12 cellular contexts compared by ENCODE assay signal in the genomic region with DNA sequence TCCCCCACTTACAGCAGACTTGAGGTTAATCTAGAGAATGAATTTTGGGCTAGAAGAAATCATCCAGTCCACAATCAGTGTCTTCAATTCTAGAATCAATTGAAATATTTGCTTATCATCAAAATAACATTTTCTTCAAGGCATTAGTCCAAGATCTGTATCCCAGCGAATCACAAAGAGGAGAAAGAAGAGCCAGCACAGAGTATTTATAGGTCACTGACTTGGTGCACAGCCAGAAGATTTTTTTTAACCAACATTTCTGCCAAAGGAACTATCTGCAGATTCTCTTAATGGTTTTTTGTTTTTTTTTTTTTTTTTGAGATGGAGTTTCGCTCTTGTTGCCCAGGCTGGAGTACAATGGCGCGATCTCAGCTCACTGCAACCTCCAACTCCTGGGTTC.
A peak's percentile ranks its signal among the peaks of the same experiment; 100 is the strongest.
DNase-seq lines count a peak whose midpoint lies in the region; ATAC-seq lines count a peak whose summit lies in the region.
"Had no signal": no experiment of that assay in that cellular context is flagged by ENCODE, and none has a peak within 500 bp of the region (broad histone marks: within the 10 kb centered on the region; RNA-seq: fewer than 3 reads in every experiment).

No MANE protein-coding gene starts in this region.

- H3K27me3 ChIP-seq in right cardiac atrium (ENCODE audit: control insufficient read depth, insufficient read depth): no peaks in the 10 kb centered on the region

- H3K4me3 ChIP-seq in right cardiac atrium (ENCODE audit: low read length): no peak overlapping the region
- H3K4me3 ChIP-seq: smooth muscle cell had no signal

- peaks cover 82% of the 10 kb centered on the region for H3K4me1 Mint-ChIP-seq in activated T-cell treated with anti-CD3 and anti-CD28 coated beads, Interleukin-2, amount 50 U/mL, for 72 hours (ENCODE audit: low read depth)
- H3K4me1 Mint-ChIP-seq in activated T-cell treated with anti-CD3 and anti-CD28 coated beads, Interleukin-2, amount 50 U/mL, for 4 hours (ENCODE audit: low read depth): peaks cover 66% of the 10 kb centered on the region

- peak overlapping the region; percentile 58 for H3K27ac Mint-ChIP-seq in activated T-cell treated with anti-CD3 and anti-CD28 coated beads, Interleukin-2, amount 50 U/mL, for 72 hours
- H3K27ac Mint-ChIP-seq: activated B cell treated with CpG ODN at 0.5 μM for 24 hours had no signal

- WGBS in right cardiac atrium: 18% methylated on average over 4 of the region's 4 CpGs

- peaks cover 4% of the 10 kb centered on the region for H3K4me1 ChIP-seq in right cardiac atrium (ENCODE audit: control insufficient read depth, insufficient read depth, low read length)

- H3K9me3 Mint-ChIP-seq in activated T-cell treated with anti-CD3 and anti-CD28 coated beads, Interleukin-2, amount 50 U/mL, for 72 hours: no peaks in the 10 kb centered on the region
- H3K9me3 Mint-ChIP-seq in activated T-cell treated with anti-CD3 and anti-CD28 coated beads, Interleukin-2, amount 50 U/mL, for 4 hours: no peaks in the 10 kb centered on the region
- H3K9me3 Mint-ChIP-seq: activated B cell treated with CpG ODN at 0.5 μM for 24 hours had no signal

- peaks cover 0 to 1% of the 10 kb centered on the region in 2 donors for H3K36me3 Mint-ChIP-seq in activated T-cell treated with anti-CD3 and anti-CD28 coated beads, Interleukin-2, amount 50 U/mL, for 72 hours (ENCODE audit: insufficient read depth in 2 of 2)
- peaks cover 1% of the 10 kb centered on the region for H3K36me3 Mint-ChIP-seq in activated T-cell treated with anti-CD3 and anti-CD28 coated beads, Interleukin-2, amount 50 U/mL, for 4 hours (ENCODE audit: insufficient read depth)

- H3K9me3 ChIP-seq in right cardiac atrium (ENCODE audit: control insufficient read depth, low read length): no peaks in the 10 kb centered on the region

- no peaks in the 10 kb centered on the region for H3K27me3 Mint-ChIP-seq in activated T-cell treated with anti-CD3 and anti-CD28 coated beads, Interleukin-2, amount 50 U/mL, for 72 hours (ENCODE audit: low read depth)
- no peaks in the 10 kb centered on the region for H3K27me3 Mint-ChIP-seq in activated T-cell treated with anti-CD3 and anti-CD28 coated beads, Interleukin-2, amount 50 U/mL, for 4 hours (ENCODE audit: low read depth)
- H3K27me3 Mint-ChIP-seq: activated B cell treated with CpG ODN at 0.5 μM for 24 hours had no signal

- DNase-seq in activated T-cell treated with anti-CD3 and anti-CD28 coated beads, Interleukin-2, amount 50 U/mL, for 72 hours: no peak
- no peak for DNase-seq in activated T-cell treated with anti-CD3 and anti-CD28 coated beads, Interleukin-2, amount 50 U/mL, for 4 hours
- DNase-seq in caudate nucleus (lab: John Stamatoyannopoulos, UW): peak in 1 of 61 donors; percentile 20
- no peak for DNase-seq in right cardiac atrium
- peak; percentile 58 for DNase-seq in ureter (ENCODE audit: low spot score)
- no peak for DNase-seq in left lobe of liver (ENCODE audit: low spot score)
- no peak for DNase-seq in stimulated activated naive CD4-positive, alpha-beta T cell treated with Interleukin-2 at 50 U/mL for 16 hours (lab: John Stamatoyannopoulos, UW)
- DNase-seq: activated B cell treated with CpG ODN at 0.5 μM for 24 hours, DND-41, NCI-H226 had no signal

- no peak for ATAC-seq in activated T-cell treated with anti-CD3 and anti-CD28 coated beads, Interleukin-2, amount 50 U/mL, for 72 hours (replicated peaks in 1 of 2)
- no peak for ATAC-seq in activated T-cell treated with anti-CD3 and anti-CD28 coated beads, Interleukin-2, amount 50 U/mL, for 4 hours
- ATAC-seq in right cardiac atrium (peak; percentile 50 to 63), HG03442 (IDR thresholded peaks at IDR 0.05; ENCODE audit: unreplicated experiment) (no peak), left lobe of liver (no peak)

- H3K27ac ChIP-seq in caudate nucleus (ENCODE audit: low read depth, low read length): peak overlapping the region; percentile 28
- H3K27ac ChIP-seq in right cardiac atrium (ENCODE audit: low read length): peak overlapping the region; percentile 45

- intact Hi-C loops in right cardiac atrium (cut with DNase I): no loop called here

- H3K4me3 Mint-ChIP-seq in activated T-cell treated with anti-CD3 and anti-CD28 coated beads, Interleukin-2, amount 50 U/mL, for 72 hours: peak overlapping the region in 1 of 2 donors; percentile 31
- H3K4me3 Mint-ChIP-seq in activated T-cell treated with anti-CD3 and anti-CD28 coated beads, Interleukin-2, amount 50 U/mL, for 4 hours: no peak overlapping the region
- H3K4me3 Mint-ChIP-seq: activated B cell treated with CpG ODN at 0.5 μM for 24 hours had no signal

Comparison
In these comparisons a context has a peak if more than half of its experiments do, and no peak if none do; other contexts are left out.
1. ATAC-seq: peak in right cardiac atrium (2 of 2); none in activated T-cell treated with anti-CD3 and anti-CD28 coated beads, Interleukin-2, amount 50 U/mL, for 72 hours (0 of 2), activated T-cell treated with anti-CD3 and anti-CD28 coated beads, Interleukin-2, amount 50 U/mL, for 4 hours (0 of 2), HG03442 (single experiment) and left lobe of liver (single experiment).